In genomic region chr2:200861617-200862016, GRCh38 we compare ENCODE assay signal across 9 cellular contexts. TPM values are rescaled to one million over a fixed set of nuclear protein-coding genes. Genes with fewer than 3 reads are reported as not detected.
A peak's percentile ranks its signal among the peaks of the same experiment; 100 is the strongest.
DNase-seq lines count a peak whose midpoint lies in the region; ATAC-seq and TF ChIP-seq lines count a peak whose summit lies in the region.
"Had no signal": no experiment of that assay in that cellular context is flagged by ENCODE, and none has a peak within 500 bp of the region (broad histone marks: within the 10 kb centered on the region; RNA-seq: fewer than 3 reads in every experiment).

No MANE protein-coding gene starts in this region.

- POLR2A ChIA-PET in AG04450 (lab: Yijun Ruan, JAX), result interaction anchor here (0.7 kb wide), 1 partner anchor 1470 kb away, joined by 3 read pairs; no protein-coding TSS in a partner anchor
- POLR2A ChIA-PET in naive thymus-derived CD4-positive, alpha-beta T cell (lab: Charles Lee), result interaction anchor here (0.6 to 4.7 kb wide), 5 partner anchors 10 to 259 kb away, joined by 3 to 22 read pairs (median 5); partner anchors contain the start of genes NIF3L1, ORC2 and PPIL3

- peaks cover 39 to 61% (median 54%) of the 10 kb centered on the region in 5 donors for H3K36me3 Mint-ChIP-seq in naive thymus-derived CD4-positive, alpha-beta T cell

- intact Hi-C loops in naive thymus-derived CD4-positive, alpha-beta T cell (cut with micrococcal nuclease), result loop anchor here (1.0 to 10.0 kb wide), 6 partner anchors 8 to 907 kb away; partner anchors contain the start of genes HYCC2 (in 1 of the 2), MAIP1 (in 1 of the 2), TMEM237 (in 1 of the 2) and TYW5 (in 1 of the 2)

- H3K27ac ChIP-seq in AG04450 (ENCODE audit: low read depth, low read length) (no peak overlapping the region), KOPT-K1 (ENCODE audit: low read depth, low read length, poor library complexity, severe bottlenecking) (peak overlapping the region; percentile 4), cingulate gyrus (ENCODE audit: low read depth, low read length) (peak overlapping the region; percentile 75)
- peak overlapping the region; percentile 98 for H3K27ac ChIP-seq in naive thymus-derived CD4-positive, alpha-beta T cell (ENCODE audit: low read depth, low read length)

- peaks cover 36 to 69% (median 64%) of the 10 kb centered on the region in 7 donors for H3K4me1 Mint-ChIP-seq in naive thymus-derived CD4-positive, alpha-beta T cell

- H3K27ac Mint-ChIP-seq in naive thymus-derived CD4-positive, alpha-beta T cell, result peak overlapping the region; percentile 78 to 100 (median 100)

- TF ChIP-seq CTCF in AG04450 (IDR thresholded peaks at IDR 0.05; ENCODE audit: low read depth, low read length), result no peak

- CTCF ChIA-PET in AG04450 (lab: Charles Lee), result interaction anchor here (1.0 kb wide), 1 partner anchor 148 kb away, joined by 3 read pairs; no protein-coding TSS in a partner anchor
- CTCF ChIA-PET in naive thymus-derived CD4-positive, alpha-beta T cell (lab: Charles Lee), result no interaction called here

- peak overlapping the region; percentile 89 to 98 (median 94) for H3K4me3 Mint-ChIP-seq in naive thymus-derived CD4-positive, alpha-beta T cell

- peaks cover 0 to 2% (median 0%) of the 10 kb centered on the region in 5 donors for H3K27me3 Mint-ChIP-seq in naive thymus-derived CD4-positive, alpha-beta T cell

- peak overlapping the region; percentile 76 for H3K4me3 ChIP-seq in AG04450 (ENCODE audit: low read depth, low read length)
- peak overlapping the region; percentile 100 for H3K4me3 ChIP-seq in naive thymus-derived CD4-positive, alpha-beta T cell (ENCODE audit: low read length)

- no peaks in the 10 kb centered on the region for H3K27me3 ChIP-seq in AG04450 (ENCODE audit: control insufficient read depth, insufficient read depth, low read length)
- no peaks in the 10 kb centered on the region for H3K27me3 ChIP-seq in naive thymus-derived CD4-positive, alpha-beta T cell (ENCODE audit: control insufficient read depth in 2 of 2, insufficient read depth in 2 of 2, low read length in 2 of 2)

- no peak for ATAC-seq in naive thymus-derived CD4-positive, alpha-beta T cell
- ATAC-seq in HG02938 (IDR thresholded peaks at IDR 0.05; ENCODE audit: unreplicated experiment), result no peak

- H3K9me3 Mint-ChIP-seq in naive thymus-derived CD4-positive, alpha-beta T cell, result peaks cover 0 to 13% (median 0%) of the 10 kb centered on the region in 11 donors

- H3K36me3 ChIP-seq in KOPT-K1 (ENCODE audit: insufficient read depth, low read length), result peaks cover 60% of the 10 kb centered on the region
- H3K36me3 ChIP-seq in naive thymus-derived CD4-positive, alpha-beta T cell (ENCODE audit: control insufficient read depth in 2 of 3, insufficient read depth in 3 of 3, low read length in 3 of 3), result peaks cover 30 to 64% (median 44%) of the 10 kb centered on the region in 3 experiments

- peaks cover 30 to 39% of the 10 kb centered on the region in 2 donors for H3K4me1 ChIP-seq in naive thymus-derived CD4-positive, alpha-beta T cell (ENCODE audit: control insufficient read depth in 2 of 2, insufficient read depth in 2 of 2, low read length in 2 of 2)

- no peaks in the 10 kb centered on the region for H3K9me3 ChIP-seq in AG04450 (ENCODE audit: control insufficient read depth, insufficient read depth, low read length)
- no peaks in the 10 kb centered on the region for H3K9me3 ChIP-seq in KOPT-K1 (ENCODE audit: insufficient read depth, low read length, poor library complexity, severe bottlenecking)
- H3K9me3 ChIP-seq in naive thymus-derived CD4-positive, alpha-beta T cell (ENCODE audit: control insufficient read depth in 2 of 3, low read length in 3 of 3), result no peaks in the 10 kb centered on the region

- DNase-seq in AG04450 (ENCODE audit: low read depth, low spot score) (no peak), SK-N-DZ (ENCODE audit: low spot score) (no peak), NCI-H1417 treated with DMSO at 0.1 percent for 48 hours (lab: John Stamatoyannopoulos, UW) (no peak), COLO829 (ENCODE audit: low spot score) (no peak)
- no peak for DNase-seq in naive thymus-derived CD4-positive, alpha-beta T cell
- DNase-seq: NCI-H510A had no signal

RNA-seq across cellular contexts. Expression of gene CLK1, which starts 2.8 kb away (rescaled TPM):
- polyA plus RNA-seq in AG04450 (2011; rRNA removed), result 66.0 and 103 TPM in 2 replicates
- 30.1 and 46.9 TPM in 2 replicates for polyA minus RNA-seq in AG04450 (2011; rRNA and poly(A)+ RNA removed)
- total RNA-seq in naive thymus-derived CD4-positive, alpha-beta T cell, result 100 to 1,000 TPM; 134 to 974 (median 502) TPM
- polyA plus RNA-seq in naive thymus-derived CD4-positive, alpha-beta T cell, result 10 to 100 TPM; 24.8 to 61.6 TPM
- 86.6 and 96.4 TPM in 2 replicates for polyA plus RNA-seq in SK-N-DZ (2014; cell fraction: cytosol; rRNA removed)
- polyA plus RNA-seq in SK-N-DZ (2014; cell fraction: nucleus; rRNA removed), result 351 and 403 TPM in 2 replicates

RNA-seq across cellular contexts. Expression of gene PPIL3, which starts 27.3 kb away (rescaled TPM):
- 31.0 and 40.8 TPM in 2 replicates for polyA plus RNA-seq in AG04450 (2011; rRNA removed)
- 7.4 and 12.8 TPM in 2 replicates for polyA minus RNA-seq in AG04450 (2011; rRNA and poly(A)+ RNA removed)
- total RNA-seq in naive thymus-derived CD4-positive, alpha-beta T cell, result 10 to 100 TPM; 28.5 to 69.7 (median 49.1) TPM
- polyA plus RNA-seq in naive thymus-derived CD4-positive, alpha-beta T cell, result 10 to 100 TPM; 28.3 to 31.5 TPM
- 52.3 and 58.1 TPM in 2 replicates for polyA plus RNA-seq in SK-N-DZ (2014; cell fraction: cytosol; rRNA removed)
- polyA plus RNA-seq in SK-N-DZ (2014; cell fraction: nucleus; rRNA removed), result 52.2 and 71.1 TPM in 2 replicates

RNA-seq across cellular contexts. Expression of gene NIF3L1, which starts 27.6 kb away (rescaled TPM):
- 36.6 and 38.7 TPM in 2 replicates for polyA plus RNA-seq in AG04450 (2011; rRNA removed)
- 22.7 and 26.2 TPM in 2 replicates for polyA minus RNA-seq in AG04450 (2011; rRNA and poly(A)+ RNA removed)
- 10 to 100 TPM; 11.5 to 33.9 (median 31.4) TPM for total RNA-seq in naive thymus-derived CD4-positive, alpha-beta T cell
- polyA plus RNA-seq in naive thymus-derived CD4-positive, alpha-beta T cell, result 10 to 100 TPM; 20.5 to 32.8 TPM
- polyA plus RNA-seq in SK-N-DZ (2014; cell fraction: cytosol; rRNA removed), result 92.5 and 112 TPM in 2 replicates
- 55.3 and 60.9 TPM in 2 replicates for polyA plus RNA-seq in SK-N-DZ (2014; cell fraction: nucleus; rRNA removed)

RNA-seq across cellular contexts. Expression of gene BZW1, which starts 49.9 kb away (rescaled TPM):
- polyA plus RNA-seq in AG04450 (2011; rRNA removed), result 359 and 376 TPM in 2 replicates
- polyA minus RNA-seq in AG04450 (2011; rRNA and poly(A)+ RNA removed), result 352 and 361 TPM in 2 replicates
- 100 to 1,000 TPM; 127 to 246 (median 207) TPM for total RNA-seq in naive thymus-derived CD4-positive, alpha-beta T cell
- polyA plus RNA-seq in naive thymus-derived CD4-positive, alpha-beta T cell, result 100 to 1,000 TPM; 155 to 162 TPM
- polyA plus RNA-seq in SK-N-DZ (2014; cell fraction: cytosol; rRNA removed), result 152 and 161 TPM in 2 replicates
- 66.7 and 106 TPM in 2 replicates for polyA plus RNA-seq in SK-N-DZ (2014; cell fraction: nucleus; rRNA removed)
